Comparison of ENCODE assay signal across 27 cellular contexts in genomic region chr15:31545257-31545656, GRCh38.
"Had no signal": no experiment of that assay in that cellular context is flagged by ENCODE, and none has a peak within 500 bp of the region (broad histone marks: within the 10 kb centered on the region; RNA-seq: fewer than 3 reads in every experiment).

No MANE protein-coding gene starts in this region.

- FAIRE-seq: urothelium cell line had no signal

- H3K9me3 ChIP-seq: stomach, suprapubic skin, testis, thoracic aorta, thyroid gland, tibial artery, tibial nerve, transverse colon, upper lobe of left lung, upper lobe of right lung, uterus, vagina had no signal

- DNase-seq: stimulated activated CD4-positive, alpha-beta T cell treated with anti-CD3 and anti-CD28 coated beads, Interleukin-2, amount 100 ng/mL, for 48 hours; stimulated activated CD4-positive, alpha-beta T cell treated with anti-CD3 and anti-CD28 coated beads, Interleukin-4, amount 100 ng/mL, for 1 hour; stimulated activated CD4-positive, alpha-beta T cell treated with anti-CD3 and anti-CD28 coated beads, Interleukin-4, amount 100 ng/mL, for 24 hours; stimulated activated CD4-positive, alpha-beta T cell treated with anti-CD3 and anti-CD28 coated beads, Interleukin-4, amount 100 ng/mL, for 4 hours; stimulated activated CD8-positive, alpha-beta memory T cell treated with anti-CD3 and anti-CD28 coated beads, Interleukin-4, amount 100 ng/mL, for 48 hours; stimulated activated naive B cell treated with anti-CD40 and anti-IgM and Interleukin-4, amounts not matched to agents 10 μg/mL and 1 μg/mL and 100 μg/mL, for 72 hours; stimulated activated naive CD4-positive, alpha-beta T cell; stimulated activated naive CD4-positive, alpha-beta T cell treated with Interleukin-2 at 50 U/mL for 16 hours; stimulated activated naive CD8-positive, alpha-beta T cell treated with anti-CD3 and anti-CD28 coated beads, Interleukin-15, amount 100 ng/mL, for 72 hours; stimulated activated naive CD8-positive, alpha-beta T cell treated with anti-CD3 and anti-CD28 coated beads, Interleukin-15, Interleukin-2, amounts not matched to agents 100 U/mL and 50 U/mL, for 24 hours; stomach; substantia nigra; testis; thyroid gland; tibial artery; transverse colon; trophoblast cell; upper lobe of left lung; upper lobe of right lung; uterus had no signal

- ATAC-seq: stimulated activated effector memory CD8-positive, alpha-beta T cell treated with anti-CD3 and anti-CD28 coated beads, Interleukin-12 subunit alpha, Interleukin-12 subunit beta, amount 100 ng/mL, for 72 hours; stimulated activated memory B cell treated with anti-CD40 and anti-IgM and Interleukin-4, amounts not matched to agents 10 μg/mL and 1 μg/mL and 100 μg/mL, for 72 hours; stimulated activated naive B cell treated with anti-CD40 and anti-IgM and Interleukin-4, amounts not matched to agents 10 μg/mL and 1 μg/mL and 100 μg/mL, for 72 hours; stimulated activated naive CD8-positive, alpha-beta T cell treated with anti-CD3 and anti-CD28 coated beads, Interleukin-15, amount 100 ng/mL, for 72 hours; stimulated activated naive CD8-positive, alpha-beta T cell treated with anti-CD3 and anti-CD28 coated beads, Interleukin-15, Interleukin-2, amounts not matched to agents 100 U/mL and 50 U/mL, for 24 hours; upper lobe of right lung had no signal

- H3K4me1 ChIP-seq: stomach, suprapubic skin, testis, thyroid gland, tibial artery, tibial nerve, transverse colon, upper lobe of left lung, upper lobe of right lung, uterus, vagina had no signal

- H3K27ac ChIP-seq: stomach, suprapubic skin, testis, thoracic aorta, thyroid gland, tibial artery, tibial nerve, transverse colon, upper lobe of left lung, upper lobe of right lung, uterus, vagina had no signal

- H3K4me3 ChIP-seq: stomach, suprapubic skin, testis, thoracic aorta, thyroid gland, tibial artery, tibial nerve, transverse colon, upper lobe of left lung, upper lobe of right lung, uterus, vagina had no signal
